ENCODE assay signal across 25 cellular contexts in genomic region chr21:27562303-27562702, GRCh38.
DNase-seq lines count a peak whose midpoint lies in the region; FAIRE-seq and TF ChIP-seq lines count a peak whose summit lies in the region.
"Had no signal": no experiment of that assay in that cellular context is flagged by ENCODE, and none has a peak within 500 bp of the region (broad histone marks: within the 10 kb centered on the region; RNA-seq: fewer than 3 reads in every experiment).

No MANE protein-coding gene starts in this region.

- no peak for TF ChIP-seq EP300 in H1 (IDR thresholded peaks at IDR 0.05; ENCODE audit: borderline replicate concordance in 1 of 2, low read depth in 2 of 2, low read length in 2 of 2)

- H4K8ac ChIP-seq in H1 (ENCODE audit: extremely low read depth, insufficient read depth, low read length) (no peak overlapping the region), mesenchymal stem cell (ENCODE audit: low read length) (no peak overlapping the region)

- no peak for TF ChIP-seq RAD21 in H1 (IDR thresholded peaks at IDR 0.05 in 1 of 2, conservative IDR thresholded peaks at IDR 0.05 in 1 of 2; ENCODE audit: low read depth in 2 of 2, low read length in 2 of 2)

- H2BK120ac ChIP-seq in H1 (replicated peaks; ENCODE audit: low read depth, low read length), result peak overlapping the region; percentile 43
- no peak overlapping the region for H2BK120ac ChIP-seq in mesenchymal stem cell (ENCODE audit: low read depth, low read length)

- H3K18ac ChIP-seq in H1 (ENCODE audit: extremely low read depth, low read length) (no peak overlapping the region), mesenchymal stem cell (ENCODE audit: low read depth in 1 of 2, low read length in 2 of 2) (no peak overlapping the region)

- no peaks in the 10 kb centered on the region; the same call in 1 of the 2 replicates for H3K23me2 ChIP-seq in H1 (ENCODE audit: low read depth, low read length)

- no peaks in the 10 kb centered on the region for H3K9me3 ChIP-seq in HEK293 (ENCODE audit: control insufficient read depth, insufficient read depth, low read depth, low read length)
- no peaks in the 10 kb centered on the region for H3K9me3 ChIP-seq in H1 (ENCODE audit: insufficient read depth in 2 of 2, low read depth in 1 of 2, low read length in 1 of 2)
- no peaks in the 10 kb centered on the region for H3K9me3 ChIP-seq in mesenchymal stem cell (ENCODE audit: control insufficient read depth, low read length)
- H3K9me3 ChIP-seq: A549; BLaER1 treated with 17β-estradiol and CSF1 and Interleukin-3, amounts not matched to agents 10 nM and 100 nM; Caco-2 had no signal

- H3K27me3 ChIP-seq in H1 (replicated peaks in 1 of 4; ENCODE audit: control insufficient read depth in 3 of 4, extremely low read depth in 1 of 4, insufficient read depth in 3 of 4, low read length in 3 of 4), result no peaks in the 10 kb centered on the region
- H3K27me3 ChIP-seq in mesenchymal stem cell (ENCODE audit: control insufficient read depth in 1 of 2, insufficient read depth in 1 of 2, low read length in 2 of 2), result no peaks in the 10 kb centered on the region
- H3K27me3 ChIP-seq: BLaER1 treated with 17β-estradiol and CSF1 and Interleukin-3, amounts not matched to agents 10 nM and 100 nM had no signal

- no peak overlapping the region for H2BK20ac ChIP-seq in H1 (ENCODE audit: low read length)

- no peak for FAIRE-seq in H1 (lab: Jason Lieb, UNC)
- FAIRE-seq: A549, D721Med, GM12878, GM12892, GM18507 had no signal

- DNase-seq in H1 (ENCODE audit: low read depth in 1 of 2, low spot score in 2 of 2) (no peak), mesenchymal stem cell (no peak), HT-29 (ENCODE audit: low spot score) (no peak), HEK293T (ENCODE audit: extremely low spot score) (no peak), DMS 273 treated with DMSO at 0.1 percent for 48 hours (lab: John Stamatoyannopoulos, UW) (no peak)
- DNase-seq: AML-193; Caco-2; Calu3; CD4-positive, alpha-beta T cell; CD8-positive, alpha-beta T cell; DMS153; DMS53; DMS79; DND-41; EL; GDM1 had no signal

- H3K23ac ChIP-seq in H1 (ENCODE audit: insufficient read length), result no peak overlapping the region
- no peak overlapping the region for H3K23ac ChIP-seq in mesenchymal stem cell (ENCODE audit: low read length in 2 of 2)

- 96% methylated on average over 6 of the region's 6 CpGs; no CpG with 5 or more reads in 1 of the 2 experiments for WGBS in H1 (ENCODE audit: extremely low coverage in 1 of 2, insufficient coverage in 1 of 2, insufficient read length in 1 of 2, insufficient replicate concordance in 2 of 2, low coverage in 1 of 2, low lambda C conversion rate in 2 of 2, missing lambda C conversion rate in 1 of 2), 2 experiments
- 99% methylated on average over 6 of the region's 6 CpGs for WGBS in mesenchymal stem cell

- H3K14ac ChIP-seq in H1 (ENCODE audit: insufficient read length) (no peak overlapping the region), mesenchymal stem cell (ENCODE audit: low read length in 2 of 2) (no peak overlapping the region)

- H2BK12ac ChIP-seq in H1 (ENCODE audit: low read depth, low read length) (no peak overlapping the region), mesenchymal stem cell (ENCODE audit: low read length in 2 of 2) (no peak overlapping the region)

- no peak overlapping the region for H2BK5ac ChIP-seq in H1 (ENCODE audit: low read depth, low read length)
- H2BK5ac ChIP-seq in mesenchymal stem cell (ENCODE audit: low read depth, low read length, poor library complexity, severe bottlenecking), result no peak overlapping the region

- no peak overlapping the region for H3K4me2 ChIP-seq in H1 (ENCODE audit: insufficient read depth in 1 of 2, low read depth in 2 of 2, low read length in 2 of 2)
- no peak overlapping the region for H3K4me2 ChIP-seq in mesenchymal stem cell (ENCODE audit: low read length, poor library complexity, severe bottlenecking)
- H3K4me2 ChIP-seq: A549; BLaER1 treated with 17β-estradiol and CSF1 and Interleukin-3, amounts not matched to agents 10 nM and 100 nM had no signal

- H2AK5ac ChIP-seq in H1 (ENCODE audit: low read depth, low read length), result no peak overlapping the region
- H2AK5ac ChIP-seq in mesenchymal stem cell (ENCODE audit: low read length, severe bottlenecking), result peak overlapping the region; percentile 19

- H3K27ac ChIP-seq in HEK293 (ENCODE audit: extremely low read depth, low read depth, low read length) (no peak overlapping the region), H1 (ENCODE audit: low read depth, low read length) (no peak overlapping the region), mesenchymal stem cell (ENCODE audit: low read length, poor library complexity, severe bottlenecking) (no peak overlapping the region)
- H3K27ac ChIP-seq: 22Rv1; A549; BLaER1 treated with 17β-estradiol and CSF1 and Interleukin-3, amounts not matched to agents 10 nM and 100 nM; C4-2B had no signal

- H4K5ac ChIP-seq in H1 (ENCODE audit: insufficient read length, low read depth, low read length), result no peak overlapping the region

- H4K20me1 ChIP-seq in H1 (replicated peaks in 1 of 2; ENCODE audit: control insufficient read depth in 1 of 2, insufficient read depth in 2 of 2, low read length in 2 of 2), result no peaks in the 10 kb centered on the region
- H4K20me1 ChIP-seq: BLaER1 treated with 17β-estradiol and CSF1 and Interleukin-3, amounts not matched to agents 10 nM and 100 nM had no signal

- no peak overlapping the region for H3K4ac ChIP-seq in H1 (replicated peaks; ENCODE audit: insufficient read length, low read depth, low read length)
- no peak overlapping the region for H3K4ac ChIP-seq in mesenchymal stem cell (ENCODE audit: low read depth in 1 of 2, low read length in 2 of 2)

- CTCF ChIA-PET in HEK293 (lab: Yijun Ruan, JAX), result no interaction called here
- CTCF ChIA-PET in H1 (lab: Charles Lee; ENCODE audit: partially characterized antibody), result no interaction called here
- CTCF ChIA-PET in HEK293T (lab: Yijun Ruan, JAX), result no interaction called here

- H3K36me3 ChIP-seq in HEK293 (ENCODE audit: control insufficient read depth in 2 of 2, insufficient read depth in 1 of 2, low read length in 2 of 2) (no peaks in the 10 kb centered on the region), H1 (ENCODE audit: control insufficient read depth in 2 of 4, insufficient read depth in 4 of 4, low read length in 3 of 4) (no peaks in the 10 kb centered on the region), mesenchymal stem cell (ENCODE audit: control insufficient read depth in 1 of 2, insufficient read depth in 2 of 2, low read depth in 1 of 2, low read length in 2 of 2) (no peaks in the 10 kb centered on the region)
- H3K36me3 ChIP-seq: BLaER1 treated with 17β-estradiol and CSF1 and Interleukin-3, amounts not matched to agents 10 nM and 100 nM had no signal

- H3K56ac ChIP-seq in H1 (replicated peaks; ENCODE audit: insufficient read length, low read depth, low read length), result no peak overlapping the region

- H4K91ac ChIP-seq in H1 (replicated peaks; ENCODE audit: insufficient read length, low read length) (no peak overlapping the region), mesenchymal stem cell (ENCODE audit: low read length) (no peak overlapping the region)

- H3K4me1 ChIP-seq in HEK293 (ENCODE audit: control insufficient read depth, insufficient read depth, low read length), result no peaks in the 10 kb centered on the region
- no peaks in the 10 kb centered on the region for H3K4me1 ChIP-seq in H1 (replicated peaks in 1 of 4; ENCODE audit: control insufficient read depth in 3 of 4, insufficient read depth in 4 of 4, low read length in 3 of 4)
- no peaks in the 10 kb centered on the region for H3K4me1 ChIP-seq in mesenchymal stem cell (ENCODE audit: control insufficient read depth, insufficient read depth, low read depth, low read length)
- H3K4me1 ChIP-seq: A549; BLaER1 treated with 17β-estradiol and CSF1 and Interleukin-3, amounts not matched to agents 10 nM and 100 nM; Caco-2 had no signal

- H3K9ac ChIP-seq in H1 (replicated peaks in 1 of 4; ENCODE audit: extremely low read depth in 1 of 4, low read depth in 3 of 4, low read length in 3 of 4), result no peak overlapping the region
- no peak overlapping the region for H3K9ac ChIP-seq in mesenchymal stem cell (ENCODE audit: low read length)
- H3K9ac ChIP-seq: BLaER1 treated with 17β-estradiol and CSF1 and Interleukin-3, amounts not matched to agents 10 nM and 100 nM had no signal

- H3K4me3 ChIP-seq in HEK293 (ENCODE audit: low read depth, low read length), result no peak overlapping the region
- H3K4me3 ChIP-seq in H1 (ENCODE audit: extremely low read depth in 1 of 4, insufficient read depth in 2 of 4, low read depth in 3 of 4, low read length in 4 of 4), result no peak overlapping the region
- H3K4me3 ChIP-seq in mesenchymal stem cell (ENCODE audit: insufficient read depth in 1 of 2, low read depth in 1 of 2, low read length in 2 of 2), result no peak overlapping the region
- H3K4me3 ChIP-seq: A549; BLaER1 treated with 17β-estradiol and CSF1 and Interleukin-3, amounts not matched to agents 10 nM and 100 nM; GM12878 had no signal

- no peak for TF ChIP-seq CTCF in HEK293 (tag by site-specific recombination; IDR thresholded peaks at IDR 0.05)
- no peak for TF ChIP-seq CTCF in H1 (IDR thresholded peaks at IDR 0.05; ENCODE audit: control extremely low read depth in 1 of 3, insufficient read depth in 1 of 3, low read depth in 1 of 3, low read length in 3 of 3)

- no peak overlapping the region for H2BK15ac ChIP-seq in H1 (ENCODE audit: low read length)
- no peak overlapping the region for H2BK15ac ChIP-seq in mesenchymal stem cell (ENCODE audit: low read depth, poor library complexity, severe bottlenecking)

- H2AFZ ChIP-seq in H1 (ENCODE audit: low read length), result no peak overlapping the region
- H2AFZ ChIP-seq in mesenchymal stem cell (ENCODE audit: low read depth, low read length), result no peak overlapping the region

- no peak for TF ChIP-seq POLR2A in H1 (IDR thresholded peaks at IDR 0.05; ENCODE audit: control extremely low read depth in 1 of 2, low read depth in 2 of 2, low read length in 2 of 2)

- no peaks in the 10 kb centered on the region for H3K79me1 ChIP-seq in H1 (ENCODE audit: low read depth, low read length)
- no peaks in the 10 kb centered on the region for H3K79me1 ChIP-seq in mesenchymal stem cell (replicated peaks; ENCODE audit: low read length, poor library complexity, severe bottlenecking)

- POLR2A ChIA-PET in HEK293 (lab: Yijun Ruan, JAX) (no interaction called here), H1 (lab: Charles Lee; ENCODE audit: partially characterized antibody) (no interaction called here), HEK293T (lab: Yijun Ruan, JAX) (no interaction called here)

- no peaks in the 10 kb centered on the region for H3K79me2 ChIP-seq in H1 (ENCODE audit: control insufficient read depth in 1 of 2, insufficient read depth in 2 of 2, low read length in 2 of 2)

TF ChIP-seq in HEK293, 187 proteins besides CTCF, POLR2A, EP300 and RAD21 (continues in another document):
- TF ChIP-seq SCRT2 (tag by site-specific recombination; IDR thresholded peaks at IDR 0.05), result peak; percentile 55; the same call in 1 of the 2 replicates

TF ChIP-seq in H1, 55 proteins besides CTCF, POLR2A, EP300 and RAD21 (continues in another document):
- TF ChIP-seq TAF7 (optimal IDR thresholded peaks at IDR 0.05; ENCODE audit: borderline replicate concordance, low read depth, low read length) (no peak), TEAD4 (IDR thresholded peaks at IDR 0.05; ENCODE audit: low read depth, low read length) (no peak)

TF ChIP-seq in HEK293T, 16 proteins besides CTCF, POLR2A, EP300 and RAD21 (continues in another document):
- TF ChIP-seq FOXA1 (IDR thresholded peaks at IDR 0.05) (no peak), ARNT (IDR thresholded peaks at IDR 0.05) (no peak), BHLHE40 (IDR thresholded peaks at IDR 0.05; ENCODE audit: borderline replicate concordance) (no peak)
